ENCODE assay signal across 14 cellular contexts in the genomic region with DNA sequence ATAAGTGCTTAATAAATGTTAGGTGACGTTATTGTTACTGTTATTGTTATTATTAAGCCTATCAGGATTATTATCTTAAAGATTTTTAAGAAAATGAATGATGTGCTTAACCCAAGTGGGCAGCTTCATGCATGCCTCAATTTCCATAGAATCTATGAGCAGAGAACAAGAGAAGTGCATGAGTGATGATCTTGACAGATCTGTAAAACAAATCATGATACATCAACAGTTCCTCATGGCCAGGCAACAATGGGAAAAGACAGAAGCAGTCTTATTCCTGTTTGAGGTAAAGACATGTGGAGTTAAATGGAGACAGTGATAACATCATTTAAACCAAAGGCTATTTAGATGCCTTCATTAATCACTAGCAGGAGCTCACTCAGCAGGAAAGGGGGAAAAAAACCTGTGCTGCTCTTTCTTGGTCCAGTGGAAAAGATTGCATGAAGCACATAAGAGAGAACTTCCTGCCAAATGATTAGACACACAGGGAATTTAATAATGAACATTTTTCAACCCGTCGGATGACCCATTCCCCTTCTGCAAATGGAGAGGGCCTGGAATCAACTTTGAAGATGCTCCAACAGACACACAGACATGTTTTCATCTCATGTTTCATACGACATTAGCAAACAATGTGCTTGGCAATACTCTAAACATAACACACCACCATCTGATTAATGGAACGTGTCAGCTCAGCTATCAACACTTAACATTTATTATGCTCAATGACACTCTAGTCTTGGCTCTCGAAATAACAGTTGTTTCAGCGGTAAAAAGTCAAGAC.
"Had no signal": no experiment of that assay in that cellular context is flagged by ENCODE, and none has a peak within 500 bp of the region (broad histone marks: within the 10 kb centered on the region; RNA-seq: fewer than 3 reads in every experiment).

No MANE protein-coding gene starts in this region.

- H3K36me3 ChIP-seq: cardiac muscle cell, upper lobe of right lung had no signal

- H3K4me3 ChIP-seq: cardiac muscle cell, upper lobe of right lung had no signal

- H3K36me3 Mint-ChIP-seq: activated CD8-positive, alpha-beta memory T cell treated with anti-CD3 and anti-CD28 coated beads, Interleukin-2, amount 10 ng/mL, durations not matched to agents 7 days and 5 days; activated naive CD8-positive, alpha-beta T cell had no signal

- H3K27me3 Mint-ChIP-seq: activated CD8-positive, alpha-beta memory T cell treated with anti-CD3 and anti-CD28 coated beads, Interleukin-2, amount 10 ng/mL, durations not matched to agents 7 days and 5 days; activated naive CD8-positive, alpha-beta T cell; activated T-cell treated with anti-CD3 and anti-CD28 coated beads, Interleukin-2, amount 50 U/mL, for 24 hours; stimulated activated naive CD8-positive, alpha-beta T cell treated with anti-CD3 and anti-CD28 coated beads, Interleukin-15, Interleukin-2, amounts not matched to agents 100 ng/mL and 50 ng/mL, for 24 hours had no signal

- DNase-seq: activated CD4-positive, alpha-beta T cell treated with anti-CD3 and anti-CD28 coated beads for 1 hour; activated CD4-positive, alpha-beta T cell treated with anti-CD3 and anti-CD28 coated beads, Interleukin-2, amount 50 U/mL, for 48 hours; activated CD8-positive, alpha-beta memory T cell treated with anti-CD3 and anti-CD28 coated beads, Interleukin-2, amount 10 ng/mL, durations not matched to agents 7 days and 5 days; activated effector memory CD4-positive, alpha-beta T cell treated with anti-CD3 and anti-CD28 coated beads, Interleukin-2, amount 50 U/mL, for 16 hours; activated T-cell treated with anti-CD3 and anti-CD28 coated beads, Interleukin-2, amount 50 U/mL, for 24 hours; amygdala; foreskin keratinocyte; head of caudate nucleus; stimulated activated CD4-positive, alpha-beta T cell treated with anti-CD3 and anti-CD28 coated beads, Interleukin-4, amount 100 ng/mL, for 24 hours; upper lobe of right lung had no signal

- H3K9me3 Mint-ChIP-seq: stimulated activated naive CD8-positive, alpha-beta T cell treated with anti-CD3 and anti-CD28 coated beads, Interleukin-15, Interleukin-2, amounts not matched to agents 100 ng/mL and 50 ng/mL, for 24 hours had no signal

- ATAC-seq: activated CD8-positive, alpha-beta memory T cell treated with anti-CD3 and anti-CD28 coated beads, Interleukin-2, amount 10 ng/mL, durations not matched to agents 7 days and 5 days; foreskin keratinocyte; left lobe of liver had no signal

- H3K27ac Mint-ChIP-seq: activated CD8-positive, alpha-beta memory T cell treated with anti-CD3 and anti-CD28 coated beads, Interleukin-2, amount 10 ng/mL, durations not matched to agents 7 days and 5 days; activated naive CD8-positive, alpha-beta T cell; activated T-cell treated with anti-CD3 and anti-CD28 coated beads, Interleukin-2, amount 50 U/mL, for 24 hours; stimulated activated naive CD8-positive, alpha-beta T cell treated with anti-CD3 and anti-CD28 coated beads, Interleukin-15, Interleukin-2, amounts not matched to agents 100 ng/mL and 50 ng/mL, for 24 hours had no signal

- H3K4me3 Mint-ChIP-seq: activated CD8-positive, alpha-beta memory T cell treated with anti-CD3 and anti-CD28 coated beads, Interleukin-2, amount 10 ng/mL, durations not matched to agents 7 days and 5 days; activated naive CD8-positive, alpha-beta T cell; activated T-cell treated with anti-CD3 and anti-CD28 coated beads, Interleukin-2, amount 50 U/mL, for 24 hours; stimulated activated naive CD8-positive, alpha-beta T cell treated with anti-CD3 and anti-CD28 coated beads, Interleukin-15, Interleukin-2, amounts not matched to agents 100 ng/mL and 50 ng/mL, for 24 hours had no signal

- H3K27me3 ChIP-seq: cardiac muscle cell, foreskin keratinocyte, upper lobe of right lung had no signal

- H3K27ac ChIP-seq: cardiac muscle cell, foreskin keratinocyte, upper lobe of right lung had no signal

- H3K4me1 Mint-ChIP-seq: activated CD8-positive, alpha-beta memory T cell treated with anti-CD3 and anti-CD28 coated beads, Interleukin-2, amount 10 ng/mL, durations not matched to agents 7 days and 5 days had no signal
